In the genomic region with DNA sequence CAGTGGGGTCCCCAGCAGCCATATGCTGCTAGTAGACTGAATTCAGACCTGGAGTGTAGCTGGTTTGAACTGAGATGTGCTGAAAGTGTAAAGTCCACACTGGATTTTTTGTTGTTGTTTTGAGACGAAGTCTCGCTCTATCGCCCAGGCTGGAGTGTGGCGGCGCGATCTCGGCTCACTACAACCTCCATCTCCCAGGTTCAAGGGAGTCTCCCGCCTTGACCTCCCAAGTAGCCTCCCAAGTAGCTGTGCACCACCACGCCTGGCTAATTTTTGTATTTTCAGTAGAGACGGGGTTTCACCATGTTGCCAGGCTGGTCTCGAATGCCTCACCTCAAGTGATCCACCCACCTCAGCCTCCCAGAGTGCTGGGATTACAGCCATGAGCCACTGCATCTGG, we compare ENCODE assay signal across 8 cellular contexts. TPM values are rescaled to one million over a fixed set of nuclear protein-coding genes. Genes with fewer than 3 reads are reported as not detected.
DNase-seq lines count a peak whose midpoint lies in the region; ATAC-seq and TF ChIP-seq lines count a peak whose summit lies in the region.
"Not testable (repeated sequence)": the region's sequence is repeated elsewhere in the genome, so short reads cannot be mapped to it uniquely, and the experiment has no call there.

No MANE protein-coding gene starts in this region.

- H3K4me2 ChIP-seq in OCI-LY1 (ENCODE audit: low read length), result peak overlapping the region; percentile 30; the same call in 1 of the 2 replicates

- in situ Hi-C loops in transverse colon (cut with MboI; ENCODE audit: low pct_ligation_motif_present in 1 of 4, low pct_unique_long_range_greater_than_20kb in 1 of 4, low sequenced_read_pairs in 3 of 4), result not testable (repeated sequence)

- not testable (repeated sequence) for TF ChIP-seq EP300 in transverse colon (IDR thresholded peaks at IDR 0.05; ENCODE audit: low read depth)

- H3K4me1 ChIP-seq in CD8-positive, alpha-beta T cell (ENCODE audit: insufficient read depth, low read length), result peaks cover 87% of the 10 kb centered on the region
- H3K4me1 ChIP-seq in OCI-LY1 (ENCODE audit: insufficient read depth, low read length, severe bottlenecking) (peaks cover 79% of the 10 kb centered on the region), transverse colon (peaks cover 9 to 37% (median 33%) of the 10 kb centered on the region in 4 donors)

- H2AFZ ChIP-seq in OCI-LY1 (ENCODE audit: low read length), result not testable (repeated sequence)

- 94% methylated on average over 11 of the region's 11 CpGs; no CpG with 5 or more reads in 1 of the 2 donors for WGBS in transverse colon (ENCODE audit: low coverage in 1 of 2), 2 donors

- not testable (repeated sequence) for H3K9me3 ChIP-seq in CD8-positive, alpha-beta T cell (ENCODE audit: low read length); OCI-LY1 (ENCODE audit: low read length); transverse colon

- intact Hi-C loops in CD8-positive, alpha-beta T cell (cut with DNase I, micrococcal nuclease); activated T-helper 1 cell treated with anti-CD3 and anti-CD28 coated beads, Interleukin-12 subunit alpha, Interleukin-12 subunit beta, Interleukin-2, Interleukin-4 antibody, amounts not matched to agents 30 ng/mL and 10 ng/mL and 1 ng/mL, durations not matched to agents 14 hours and 24 hours and 36 hours (cut with micrococcal nuclease); sciatic nerve (cut with DNase I); transverse colon (cut with DNase I; ENCODE audit: low total_unique reads): not testable (repeated sequence)

- not testable (repeated sequence) for H3K79me2 ChIP-seq in OCI-LY1 (ENCODE audit: insufficient read depth, low read length)

- not testable (repeated sequence) for H3K9me2 ChIP-seq in OCI-LY1 (ENCODE audit: low read depth, low read length)

- not testable (repeated sequence) for H3K9ac ChIP-seq in OCI-LY1 (ENCODE audit: low read length)

- H3K27ac ChIP-seq in CD8-positive, alpha-beta T cell (ENCODE audit: low read depth, low read length); transverse colon: not testable (repeated sequence)
- peak overlapping the region; percentile 96 for H3K27ac ChIP-seq in OCI-LY1 (ENCODE audit: low read depth, low read length, poor library complexity, severe bottlenecking)

- DNase-seq in CD8-positive, alpha-beta T cell; activated CD4-positive, alpha-beta T cell treated with anti-CD3 and anti-CD28 coated beads, Interleukin-2, amount 10 ng/mL, durations not matched to agents 7 days and 5 days; activated T-helper 1 cell treated with anti-CD3 and anti-CD28 coated beads, Interleukin-12 subunit alpha, Interleukin-12 subunit beta, Interleukin-2, Interleukin-4 antibody, amounts not matched to agents 30 ng/mL and 10 ng/mL and 1 ng/mL, durations not matched to agents 14 hours and 24 hours and 36 hours (ENCODE audit: low spot score); activated naive CD8-positive, alpha-beta T cell treated with anti-CD3 and anti-CD28 coated beads, Interleukin-2, amount 50 U/mL, for 24 hours; memory B cell (ENCODE audit: low spot score in 2 of 2): not testable (repeated sequence)
- DNase-seq in sciatic nerve (ENCODE audit: low spot score), result peak; percentile 45
- DNase-seq in transverse colon, result peak; percentile 3

- H3K4me1 Mint-ChIP-seq in CD8-positive, alpha-beta T cell (ENCODE audit: low read depth), result peaks cover 78% of the 10 kb centered on the region
- H3K4me1 Mint-ChIP-seq in activated CD4-positive, alpha-beta T cell treated with anti-CD3 and anti-CD28 coated beads, Interleukin-2, amount 10 ng/mL, durations not matched to agents 7 days and 5 days, result peaks cover 70% of the 10 kb centered on the region
- H3K4me1 Mint-ChIP-seq in activated T-helper 1 cell treated with anti-CD3 and anti-CD28 coated beads, Interleukin-12 subunit alpha, Interleukin-12 subunit beta, Interleukin-2, Interleukin-4 antibody, amounts not matched to agents 30 ng/mL and 10 ng/mL and 1 ng/mL, durations not matched to agents 14 hours and 24 hours and 36 hours (ENCODE audit: low read depth), result peaks cover 70% of the 10 kb centered on the region
- peaks cover 77% of the 10 kb centered on the region for H3K4me1 Mint-ChIP-seq in activated naive CD8-positive, alpha-beta T cell treated with anti-CD3 and anti-CD28 coated beads, Interleukin-2, amount 50 U/mL, for 24 hours
- H3K4me1 Mint-ChIP-seq in memory B cell, result peaks cover 55% of the 10 kb centered on the region

- H3K27me3 Mint-ChIP-seq in CD8-positive, alpha-beta T cell (ENCODE audit: low read depth); activated CD4-positive, alpha-beta T cell treated with anti-CD3 and anti-CD28 coated beads, Interleukin-2, amount 10 ng/mL, durations not matched to agents 7 days and 5 days; activated T-helper 1 cell treated with anti-CD3 and anti-CD28 coated beads, Interleukin-12 subunit alpha, Interleukin-12 subunit beta, Interleukin-2, Interleukin-4 antibody, amounts not matched to agents 30 ng/mL and 10 ng/mL and 1 ng/mL, durations not matched to agents 14 hours and 24 hours and 36 hours (ENCODE audit: insufficient read depth); activated naive CD8-positive, alpha-beta T cell treated with anti-CD3 and anti-CD28 coated beads, Interleukin-2, amount 50 U/mL, for 24 hours; memory B cell: not testable (repeated sequence)

- not testable (repeated sequence) for TF ChIP-seq CTCF in CD8-positive, alpha-beta T cell (IDR thresholded peaks at IDR 0.05); OCI-LY1 (IDR thresholded peaks at IDR 0.05; ENCODE audit: low read length); transverse colon (IDR thresholded peaks at IDR 0.05)

- not testable (repeated sequence) for H3K9me3 Mint-ChIP-seq in CD8-positive, alpha-beta T cell; activated CD4-positive, alpha-beta T cell treated with anti-CD3 and anti-CD28 coated beads, Interleukin-2, amount 10 ng/mL, durations not matched to agents 7 days and 5 days; activated T-helper 1 cell treated with anti-CD3 and anti-CD28 coated beads, Interleukin-12 subunit alpha, Interleukin-12 subunit beta, Interleukin-2, Interleukin-4 antibody, amounts not matched to agents 30 ng/mL and 10 ng/mL and 1 ng/mL, durations not matched to agents 14 hours and 24 hours and 36 hours; activated naive CD8-positive, alpha-beta T cell treated with anti-CD3 and anti-CD28 coated beads, Interleukin-2, amount 50 U/mL, for 24 hours; memory B cell

- H3K27ac Mint-ChIP-seq in CD8-positive, alpha-beta T cell, result peak overlapping the region; percentile 90
- H3K27ac Mint-ChIP-seq in activated CD4-positive, alpha-beta T cell treated with anti-CD3 and anti-CD28 coated beads, Interleukin-2, amount 10 ng/mL, durations not matched to agents 7 days and 5 days, result peak overlapping the region; percentile 63
- not testable (repeated sequence) for H3K27ac Mint-ChIP-seq in activated T-helper 1 cell treated with anti-CD3 and anti-CD28 coated beads, Interleukin-12 subunit alpha, Interleukin-12 subunit beta, Interleukin-2, Interleukin-4 antibody, amounts not matched to agents 30 ng/mL and 10 ng/mL and 1 ng/mL, durations not matched to agents 14 hours and 24 hours and 36 hours
- H3K27ac Mint-ChIP-seq in activated naive CD8-positive, alpha-beta T cell treated with anti-CD3 and anti-CD28 coated beads, Interleukin-2, amount 50 U/mL, for 24 hours, result peak overlapping the region; percentile 53
- H3K27ac Mint-ChIP-seq in memory B cell, result peak overlapping the region; percentile 92

- not testable (repeated sequence) for ATAC-seq in CD8-positive, alpha-beta T cell; activated naive CD8-positive, alpha-beta T cell treated with anti-CD3 and anti-CD28 coated beads, Interleukin-2, amount 50 U/mL, for 24 hours; memory B cell (ENCODE audit: low read depth); sciatic nerve

- H3K36me3 ChIP-seq in CD8-positive, alpha-beta T cell (ENCODE audit: insufficient read depth, low read length), result peaks cover 18% of the 10 kb centered on the region
- not testable (repeated sequence) for H3K36me3 ChIP-seq in OCI-LY1 (ENCODE audit: insufficient read depth, low read length); transverse colon

- peak overlapping the region; percentile 49 for H3K4me3 Mint-ChIP-seq in CD8-positive, alpha-beta T cell
- peak overlapping the region; percentile 37 for H3K4me3 Mint-ChIP-seq in activated CD4-positive, alpha-beta T cell treated with anti-CD3 and anti-CD28 coated beads, Interleukin-2, amount 10 ng/mL, durations not matched to agents 7 days and 5 days
- H3K4me3 Mint-ChIP-seq in activated T-helper 1 cell treated with anti-CD3 and anti-CD28 coated beads, Interleukin-12 subunit alpha, Interleukin-12 subunit beta, Interleukin-2, Interleukin-4 antibody, amounts not matched to agents 30 ng/mL and 10 ng/mL and 1 ng/mL, durations not matched to agents 14 hours and 24 hours and 36 hours, result peak overlapping the region; percentile 63
- H3K4me3 Mint-ChIP-seq in activated naive CD8-positive, alpha-beta T cell treated with anti-CD3 and anti-CD28 coated beads, Interleukin-2, amount 50 U/mL, for 24 hours, result peak overlapping the region; percentile 4
- peak overlapping the region; percentile 60 for H3K4me3 Mint-ChIP-seq in memory B cell

- not testable (repeated sequence) for TF ChIP-seq POLR2A in transverse colon (IDR thresholded peaks at IDR 0.05)

- H3K27me3 ChIP-seq in CD8-positive, alpha-beta T cell (ENCODE audit: insufficient read depth, low read length); OCI-LY1 (ENCODE audit: insufficient read depth, low read length); transverse colon: not testable (repeated sequence)

- H4K20me1 ChIP-seq in OCI-LY1 (ENCODE audit: insufficient read depth, low read length), result not testable (repeated sequence)

- H3K36me3 Mint-ChIP-seq in CD8-positive, alpha-beta T cell, result peaks cover 58% of the 10 kb centered on the region
- peaks cover 69% of the 10 kb centered on the region for H3K36me3 Mint-ChIP-seq in activated CD4-positive, alpha-beta T cell treated with anti-CD3 and anti-CD28 coated beads, Interleukin-2, amount 10 ng/mL, durations not matched to agents 7 days and 5 days (ENCODE audit: low read depth)
- H3K36me3 Mint-ChIP-seq in activated T-helper 1 cell treated with anti-CD3 and anti-CD28 coated beads, Interleukin-12 subunit alpha, Interleukin-12 subunit beta, Interleukin-2, Interleukin-4 antibody, amounts not matched to agents 30 ng/mL and 10 ng/mL and 1 ng/mL, durations not matched to agents 14 hours and 24 hours and 36 hours (ENCODE audit: low read depth), result peaks cover 36% of the 10 kb centered on the region
- H3K36me3 Mint-ChIP-seq in activated naive CD8-positive, alpha-beta T cell treated with anti-CD3 and anti-CD28 coated beads, Interleukin-2, amount 50 U/mL, for 24 hours (ENCODE audit: low read depth), result peaks cover 36% of the 10 kb centered on the region
- H3K36me3 Mint-ChIP-seq in memory B cell, result peaks cover 29% of the 10 kb centered on the region

- H3F3A ChIP-seq in OCI-LY1 (ENCODE audit: insufficient read depth, low read length), result not testable (repeated sequence)

- CTCF ChIA-PET in CD8-positive, alpha-beta T cell (lab: Charles Lee), result interaction anchor here (1.1 to 1.5 kb wide), 2 partner anchors 13 to 18 kb away, joined by 4 read pairs; no protein-coding TSS in a partner anchor
- CTCF ChIA-PET in activated CD4-positive, alpha-beta T cell treated with anti-CD3 and anti-CD28 coated beads, Interleukin-2, amount 10 ng/mL, durations not matched to agents 7 days and 5 days (lab: Charles Lee), result not testable (repeated sequence)

- POLR2A ChIA-PET in CD8-positive, alpha-beta T cell (lab: Charles Lee), result interaction anchor here (1.3 kb wide), 1 partner anchor 17 kb away, joined by 3 read pairs; no protein-coding TSS in a partner anchor
- POLR2A ChIA-PET in activated CD4-positive, alpha-beta T cell treated with anti-CD3 and anti-CD28 coated beads, Interleukin-2, amount 10 ng/mL, durations not matched to agents 7 days and 5 days (lab: Charles Lee), result not testable (repeated sequence)

- not testable (repeated sequence) for H3K4me3 ChIP-seq in CD8-positive, alpha-beta T cell (ENCODE audit: low read depth, low read length); OCI-LY1 (ENCODE audit: low read depth, low read length, poor library complexity, severe bottlenecking); transverse colon

RNA-seq across cellular contexts. Expression of a gene that starts 3.7 kb away (rescaled TPM):
- total RNA-seq in CD8-positive, alpha-beta T cell, result 10 to 100 TPM; 89.2 to 93.4 TPM
- total RNA-seq in activated CD4-positive, alpha-beta T cell treated with anti-CD3 and anti-CD28 coated beads, Interleukin-2, amount 10 ng/mL, durations not matched to agents 7 days and 5 days, result 100 to 1,000 TPM; 206 to 236 TPM
- 31.2 and 34.9 TPM in 2 replicates for total RNA-seq in activated T-helper 1 cell treated with anti-CD3 and anti-CD28 coated beads, Interleukin-12 subunit alpha, Interleukin-12 subunit beta, Interleukin-2, Interleukin-4 antibody, amounts not matched to agents 30 ng/mL and 10 ng/mL and 1 ng/mL, durations not matched to agents 14 hours and 24 hours and 36 hours
- total RNA-seq in sciatic nerve (20.2 TPM), transverse colon (10 to 100 TPM; 18.7 to 51.9 (median 38.6) TPM)

RNA-seq across cellular contexts. Expression of a gene that starts 21.4 kb away (rescaled TPM):
- 10 to 100 TPM; 26.9 to 27.7 TPM for total RNA-seq in CD8-positive, alpha-beta T cell
- 10 to 100 TPM; 45.7 to 52.5 TPM for total RNA-seq in activated CD4-positive, alpha-beta T cell treated with anti-CD3 and anti-CD28 coated beads, Interleukin-2, amount 10 ng/mL, durations not matched to agents 7 days and 5 days
- 74.2 and 76.4 TPM in 2 replicates for total RNA-seq in activated T-helper 1 cell treated with anti-CD3 and anti-CD28 coated beads, Interleukin-12 subunit alpha, Interleukin-12 subunit beta, Interleukin-2, Interleukin-4 antibody, amounts not matched to agents 30 ng/mL and 10 ng/mL and 1 ng/mL, durations not matched to agents 14 hours and 24 hours and 36 hours
- total RNA-seq in sciatic nerve (10.7 TPM), transverse colon (10 to 100 TPM in 1 of 4 donors, 1 to 10 TPM in 3; 1.5 to 22.7 (median 8.7) TPM)

Comparison
In these comparisons a context has a peak if more than half of its experiments do, and no peak if none do; other contexts are left out.
1. H3K4me3 Mint-ChIP-seq: peak in every context shown above with its lines; median percentile 63 in activated T-helper 1 cell treated with anti-CD3 and anti-CD28 coated beads, Interleukin-12 subunit alpha, Interleukin-12 subunit beta, Interleukin-2, Interleukin-4 antibody, amounts not matched to agents 30 ng/mL and 10 ng/mL and 1 ng/mL, durations not matched to agents 14 hours and 24 hours and 36 hours; 60 in memory B cell; 49 in CD8-positive, alpha-beta T cell; 37 in activated CD4-positive, alpha-beta T cell treated with anti-CD3 and anti-CD28 coated beads, Interleukin-2, amount 10 ng/mL, durations not matched to agents 7 days and 5 days; 4 in activated naive CD8-positive, alpha-beta T cell treated with anti-CD3 and anti-CD28 coated beads, Interleukin-2, amount 50 U/mL, for 24 hours.